ENCODE assay signal across 27 cellular contexts in the genomic region with DNA sequence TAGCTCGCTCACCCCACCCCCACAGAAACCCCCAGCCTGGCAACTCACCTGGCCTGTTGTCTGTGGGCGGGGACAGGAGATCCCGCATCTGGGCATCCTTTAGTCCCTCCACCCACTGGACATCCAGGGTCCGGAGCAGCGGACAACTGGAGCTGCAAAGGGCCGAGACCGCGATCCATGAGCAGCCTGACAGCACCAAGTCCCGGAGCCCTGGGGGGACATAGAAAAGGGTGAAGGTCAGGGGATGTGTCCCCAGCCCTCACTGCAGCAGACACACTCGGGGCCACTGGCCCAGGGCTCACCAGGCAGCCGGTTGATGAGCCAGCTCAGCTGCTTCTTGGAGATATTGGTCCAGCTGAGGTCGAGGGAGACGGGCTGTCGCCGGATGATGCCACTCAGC. TPM values are rescaled to one million over a fixed set of nuclear protein-coding genes. Genes with fewer than 3 reads are reported as not detected.
DNase-seq lines count a peak whose midpoint lies in the region; ATAC-seq, FAIRE-seq and TF ChIP-seq lines count a peak whose summit lies in the region.
"Had no signal": no experiment of that assay in that cellular context is flagged by ENCODE, and none has a peak within 500 bp of the region (broad histone marks: within the 10 kb centered on the region; RNA-seq: fewer than 3 reads in every experiment).

No MANE protein-coding gene starts in this region.

- TF ChIP-seq POLR2A in HepG2 (IDR thresholded peaks at IDR 0.05; ENCODE audit: insufficient read depth in 1 of 2, low read depth in 2 of 2, low read length in 2 of 2) (no peak), right lobe of liver (IDR thresholded peaks at IDR 0.05) (no peak), K562 (conservative IDR thresholded peaks at IDR 0.05) (no peak), sigmoid colon (IDR thresholded peaks at IDR 0.05) (no peak)

- H3K36me3 ChIP-seq in HepG2 (replicated peaks in 1 of 2; ENCODE audit: control insufficient read depth in 1 of 2, insufficient read depth in 2 of 2, low read length in 2 of 2) (peaks cover 31 to 67% of the 10 kb centered on the region in 2 experiments), right lobe of liver (peaks cover 0 to 23% (median 10%) of the 10 kb centered on the region in 4 donors), K562 (ENCODE audit: control insufficient read depth, insufficient read depth, low read length) (peaks cover 93% of the 10 kb centered on the region; the same call in 2 of the 3 replicates), sigmoid colon (peaks cover 15 to 56% (median 22%) of the 10 kb centered on the region in 4 donors)

- POLR2A ChIA-PET in HepG2 (lab: Yijun Ruan, JAX) (no interaction called here), K562 (lab: Yijun Ruan, JAX) (no interaction called here)

- no peak overlapping the region for H3K9ac ChIP-seq in HepG2 (ENCODE audit: insufficient read depth, low read depth, low read length)
- H3K9ac ChIP-seq in K562 (ENCODE audit: insufficient read depth in 1 of 2, low read depth in 2 of 2, low read length in 2 of 2), result no peak overlapping the region
- H3K9ac ChIP-seq: BLaER1 had no signal

- TF ChIP-seq RAD21 in HepG2 (CRISPR knock-in tag; IDR thresholded peaks at IDR 0.05) (no peak), K562 (CRISPR knock-in tag; conservative IDR thresholded peaks at IDR 0.05 in 1 of 2, IDR thresholded peaks at IDR 0.05 in 1 of 2) (no peak)

- intact Hi-C loops in HepG2 (cut with micrococcal nuclease; ENCODE audit: unreplicated experiment), result no loop called here
- intact Hi-C loops in right lobe of liver (cut with DNase I), result loop anchor here in 1 of 2 donors (10.0 kb wide), 1 partner anchor 116 kb away; no protein-coding TSS in a partner anchor
- intact Hi-C loops in K562 (cut with micrococcal nuclease), result no loop called here
- intact Hi-C loops in sigmoid colon (cut with DNase I), result loop anchor here (5.0 kb wide), 1 partner anchor 88 kb away; a partner anchor contains a TSS

- TF ChIP-seq EP300 in HepG2 (IDR thresholded peaks at IDR 0.05; ENCODE audit: low read depth in 2 of 2, low read length in 2 of 2), result no peak
- no peak for TF ChIP-seq EP300 in HepG2 (CRISPR knock-in tag; IDR thresholded peaks at IDR 0.05; ENCODE audit: borderline replicate concordance)
- TF ChIP-seq EP300 in K562 (IDR thresholded peaks at IDR 0.05; ENCODE audit: low read length), result no peak
- no peak for TF ChIP-seq EP300 in sigmoid colon (IDR thresholded peaks at IDR 0.05)

- H4K20me1 ChIP-seq in HepG2 (ENCODE audit: insufficient read depth, low read length), result no peaks in the 10 kb centered on the region
- 0 out of 2 replicates have a peak, but pooled peaks cover 6% of the 10 kb centered on the region for H4K20me1 ChIP-seq in K562 (replicated peaks; ENCODE audit: control insufficient read depth, insufficient read depth, low read length)

- ATAC-seq in HepG2, result no peak
- ATAC-seq in right lobe of liver, result no peak
- ATAC-seq in K562, result no peak
- ATAC-seq in stimulated activated effector memory CD8-positive, alpha-beta T cell treated with anti-CD3 and anti-CD28 coated beads, Interleukin-12 subunit alpha, Interleukin-12 subunit beta, amount 100 ng/mL, for 72 hours, result no peak
- ATAC-seq: GM12878 had no signal

- CTCF ChIA-PET in HepG2 (lab: Yijun Ruan, JAX; ENCODE audit: low intra/inter-chr PET ratio, low total read pairs) (interaction anchor here (3.6 kb wide), 1 partner anchor 106 kb away, joined by 38 read pairs; no protein-coding TSS in a partner anchor), K562 (lab: Yijun Ruan, JAX; ENCODE audit: low intra/inter-chr PET ratio) (no interaction called here)

- BruUV-seq in HepG2 (replicated peaks; lab: Mats Ljungman, UMichigan), result no TSS peak
- no TSS peak for BruUV-seq in K562 (replicated peaks; lab: Mats Ljungman, UMichigan)

- H3K4me3 ChIP-seq in HepG2 (replicated peaks in 1 of 3; ENCODE audit: insufficient read depth in 1 of 3, low read depth in 2 of 3, low read length in 3 of 3), result no peak overlapping the region
- no peak overlapping the region for H3K4me3 ChIP-seq in right lobe of liver
- no peak overlapping the region for H3K4me3 ChIP-seq in K562
- no peak overlapping the region for H3K4me3 ChIP-seq in sigmoid colon
- H3K4me3 ChIP-seq: BLaER1, GM12878 had no signal

- in situ Hi-C loops in HepG2 (cut with HindIII; ENCODE audit: extremely low pct_ligation_motif_present, low pct_unique_long_range_greater_than_20kb) (loop anchor here (5.0 kb wide), 1 partner anchor 93 kb away; no protein-coding TSS in a partner anchor), K562 (cut with MboI) (no loop called here)

- H3K4me2 ChIP-seq in HepG2 (ENCODE audit: low read depth, low read length) (no peak overlapping the region), K562 (ENCODE audit: insufficient read depth, low read length) (no peak overlapping the region)
- H3K4me2 ChIP-seq: BLaER1 had no signal

- H3K27me3 ChIP-seq in HepG2 (ENCODE audit: control insufficient read depth in 1 of 2, insufficient read depth in 2 of 2, low read length in 2 of 2) (no peaks in the 10 kb centered on the region), right lobe of liver (no peaks in the 10 kb centered on the region), K562 (ENCODE audit: control insufficient read depth in 2 of 2, insufficient read depth in 2 of 2, low read length in 2 of 2) (no peaks in the 10 kb centered on the region), sigmoid colon (no peaks in the 10 kb centered on the region)
- H3K27me3 ChIP-seq: BE2C, BLaER1 had no signal

- H3K27ac Mint-ChIP-seq in stimulated activated effector memory CD8-positive, alpha-beta T cell treated with anti-CD3 and anti-CD28 coated beads, Interleukin-12 subunit alpha, Interleukin-12 subunit beta, amount 100 ng/mL, for 72 hours, result no peak overlapping the region

- no peak for DNase-seq in HepG2 (ENCODE audit: low spot score)
- DNase-seq in right lobe of liver, result no peak
- no peak for DNase-seq in K562 (ENCODE audit: extremely low read depth in 1 of 4, low spot score in 3 of 4)
- DNase-seq in sigmoid colon, result peak; percentile 62
- no peak for DNase-seq in stimulated activated effector memory CD8-positive, alpha-beta T cell treated with anti-CD3 and anti-CD28 coated beads, Interleukin-12 subunit alpha, Interleukin-12 subunit beta, amount 100 ng/mL, for 72 hours (ENCODE audit: low spot score in 2 of 2)
- no peak for DNase-seq in LoVo (ENCODE audit: low spot score)
- DNase-seq: 8988T; ACHN; BE2C; C1 segment of cervical spinal cord; CD4-positive, alpha-beta memory T cell; CD4-positive, CD25-positive, alpha-beta regulatory T cell; CD8-positive, alpha-beta memory T cell; COR-L47; DMS 273 treated with DMSO at 0.1 percent for 48 hours; DMS153; DMS79; DND-41; EL; GDM1 had no signal

- no peak overlapping the region for H3K4me3 Mint-ChIP-seq in stimulated activated effector memory CD8-positive, alpha-beta T cell treated with anti-CD3 and anti-CD28 coated beads, Interleukin-12 subunit alpha, Interleukin-12 subunit beta, amount 100 ng/mL, for 72 hours
- H3K4me3 Mint-ChIP-seq: CD14-positive monocyte; CD8-positive, alpha-beta memory T cell had no signal

- H3K4me1 ChIP-seq in HepG2 (ENCODE audit: insufficient read depth, low read length) (no peaks in the 10 kb centered on the region), right lobe of liver (no peaks in the 10 kb centered on the region), K562 (replicated peaks in 1 of 2; ENCODE audit: control insufficient read depth in 2 of 2, insufficient read depth in 2 of 2, low read length in 2 of 2) (peaks cover 0 to 26% of the 10 kb centered on the region in 2 experiments; a peak in 2 of 5 replicates), sigmoid colon (peaks cover 0 to 32% (median 28%) of the 10 kb centered on the region in 4 donors)
- H3K4me1 ChIP-seq: BE2C had no signal

- H3K36me3 Mint-ChIP-seq in stimulated activated effector memory CD8-positive, alpha-beta T cell treated with anti-CD3 and anti-CD28 coated beads, Interleukin-12 subunit alpha, Interleukin-12 subunit beta, amount 100 ng/mL, for 72 hours, result peaks cover 85% of the 10 kb centered on the region

- no peaks in the 10 kb centered on the region for H3K9me3 Mint-ChIP-seq in stimulated activated effector memory CD8-positive, alpha-beta T cell treated with anti-CD3 and anti-CD28 coated beads, Interleukin-12 subunit alpha, Interleukin-12 subunit beta, amount 100 ng/mL, for 72 hours
- H3K9me3 Mint-ChIP-seq: CD8-positive, alpha-beta memory T cell had no signal

- no peak for TF ChIP-seq CTCF in HepG2 (CRISPR knock-in tag; IDR thresholded peaks at IDR 0.05)
- no peak for TF ChIP-seq CTCF in right lobe of liver (IDR thresholded peaks at IDR 0.05)
- TF ChIP-seq CTCF in K562 (IDR thresholded peaks at IDR 0.05 in 2 of 3, conservative IDR thresholded peaks at IDR 0.05 in 1 of 3; ENCODE audit: insufficient read depth in 2 of 3, low read depth in 1 of 3, low read length in 3 of 3), result no peak
- no peak for TF ChIP-seq CTCF in sigmoid colon (IDR thresholded peaks at IDR 0.05)

- H2AFZ ChIP-seq in HepG2 (ENCODE audit: low read length), result no peak overlapping the region
- no peak overlapping the region for H2AFZ ChIP-seq in K562 (ENCODE audit: low read depth, low read length)

- FAIRE-seq in HepG2 (lab: Jason Lieb, UNC) (no peak), K562 (lab: Jason Lieb, UNC) (no peak)
- FAIRE-seq: A204.1, GM12878, GM12892, GM18507, GM19239 had no signal

- H3K4me1 Mint-ChIP-seq in stimulated activated effector memory CD8-positive, alpha-beta T cell treated with anti-CD3 and anti-CD28 coated beads, Interleukin-12 subunit alpha, Interleukin-12 subunit beta, amount 100 ng/mL, for 72 hours, result peaks cover 14% of the 10 kb centered on the region

- H3K9me3 ChIP-seq in HepG2 (ENCODE audit: low read length) (no peaks in the 10 kb centered on the region), right lobe of liver (no peaks in the 10 kb centered on the region), K562 (replicated peaks; ENCODE audit: control insufficient read depth, insufficient read depth, low read depth, low read length) (peaks cover 6% of the 10 kb centered on the region; the same call in 1 of the 2 replicates), sigmoid colon (no peaks in the 10 kb centered on the region)
- H3K9me3 ChIP-seq: BE2C had no signal

- WGBS in HepG2 (ENCODE audit: low lambda C conversion rate), result 96% methylated on average over 8 of the region's 15 CpGs
- WGBS in right lobe of liver (ENCODE audit: insufficient coverage, low coverage, low lambda C conversion rate, missing lambda C conversion rate), result 100% methylated on average over 3 of the region's 15 CpGs
- WGBS in K562 (ENCODE audit: insufficient coverage, low coverage, missing lambda C conversion rate), result 98% methylated on average over 15 of the region's 15 CpGs
- 96 to 97% methylated on average over 15 of the region's 15 CpGs for WGBS in sigmoid colon, 2 donors

- no peak overlapping the region for H3K27ac ChIP-seq in HepG2 (ENCODE audit: extremely low read length, insufficient read depth, low read length)
- no peak overlapping the region for H3K27ac ChIP-seq in right lobe of liver
- no peak overlapping the region for H3K27ac ChIP-seq in K562 (ENCODE audit: extremely low read depth, low read depth, low read length)
- no peak overlapping the region for H3K27ac ChIP-seq in sigmoid colon
- H3K27ac ChIP-seq: BLaER1 had no signal

- no peaks in the 10 kb centered on the region for H3K79me2 ChIP-seq in HepG2 (ENCODE audit: insufficient read depth, low read length)
- H3K79me2 ChIP-seq in K562 (ENCODE audit: control insufficient read depth, insufficient read depth, low read length), result no peaks in the 10 kb centered on the region

- no peaks in the 10 kb centered on the region for H3K9me1 ChIP-seq in K562 (ENCODE audit: control insufficient read depth, insufficient read depth, low read length)

RNA-seq across cellular contexts. Expression of a gene that starts 40.9 kb away (rescaled TPM):
- total RNA-seq in HepG2 (2016; rRNA removed; fragmentation: Illumina TruSeq; extraction: Trizol) (53.2 and 68.2 TPM in 2 replicates), right lobe of liver (10 to 100 TPM; 11.7 to 22.3 (median 14.6) TPM), K562 (2014; rRNA removed) (68.8 and 120 TPM in 2 replicates), K562 (2014; rRNA removed; fragmentation: Illumina TruSeq; extraction: Trizol) (47.1 and 48.9 TPM in 2 replicates), K562 (2015; rRNA removed; fragmentation: Illumina TruSeq; extraction: Trizol) (60.6 and 60.9 TPM in 2 replicates), K562 (2021) (42.4 and 47.1 TPM in 2 replicates), sigmoid colon (10 to 100 TPM; 34.1 to 52.4 (median 37.4) TPM)
- 21.6 and 23.1 TPM in 2 replicates for total RNA-seq in HepG2 (2016; cell fraction: cytosol; rRNA removed; fragmentation: Illumina TruSeq; extraction: Trizol; ENCODE audit: low read depth)
- 52.8 and 66.3 TPM in 2 replicates for total RNA-seq in HepG2 (2016; cell fraction: insoluble cytoplasmic fraction; rRNA removed; fragmentation: Illumina TruSeq; extraction: Trizol)
- total RNA-seq in HepG2 (2016; cell fraction: membrane; rRNA removed; fragmentation: Illumina TruSeq; extraction: Trizol), result 36.1 and 37.2 TPM in 2 replicates
- 39.6 and 47.6 TPM in 2 replicates for total RNA-seq in HepG2 (2016; cell fraction: nucleus; rRNA removed; fragmentation: Illumina TruSeq; extraction: Trizol)
- polyA plus RNA-seq in HepG2 (2011; rRNA removed) (36.8 and 37.4 TPM in 2 replicates), K562 (2011; rRNA removed) (41.7 and 51.0 TPM in 2 replicates), K562 (2014; fragmentation: Illumina TruSeq; extraction: Trizol) (52.0 and 54.1 TPM in 2 replicates), K562 (2014; fragmentation: Nextera tagmentation; extraction: Ambion mirVana) (10 to 100 TPM; 65.4 to 88.9 TPM), K562 (2014; rRNA removed) (47.2 and 48.4 TPM in 2 replicates), sigmoid colon (10 to 100 TPM; 19.8 to 34.3 (median 31.7) TPM)
- polyA plus RNA-seq in HepG2 (2011; cell fraction: cytosol; rRNA removed), result 17.4 and 20.4 TPM in 2 replicates
- 25.9 and 37.9 TPM in 2 replicates for polyA plus RNA-seq in HepG2 (2011; cell fraction: nucleus; rRNA removed)
- polyA plus RNA-seq in HepG2 (2012), result 27.0 and 30.9 TPM in 2 replicates
- 7.6 and 9.2 TPM in 2 replicates for polyA plus RNA-seq in HepG2 (2016; cell fraction: cytosol; fragmentation: Illumina TruSeq; extraction: Trizol; ENCODE audit: low read depth)
- polyA plus RNA-seq in HepG2 (2016; cell fraction: insoluble cytoplasmic fraction; fragmentation: Illumina TruSeq; extraction: Trizol; ENCODE audit: low read depth), result 56.9 and 60.9 TPM in 2 replicates
- 19.5 and 19.6 TPM in 2 replicates for polyA plus RNA-seq in HepG2 (2016; cell fraction: membrane; fragmentation: Illumina TruSeq; extraction: Trizol; ENCODE audit: low read depth)
- polyA plus RNA-seq in HepG2 (2016; cell fraction: nucleus; fragmentation: Illumina TruSeq; extraction: Trizol; ENCODE audit: insufficient read depth, low read depth), result 49.3 and 52.3 TPM in 2 replicates
- 165 and 250 TPM in 2 replicates for polyA minus RNA-seq in HepG2 (2011; rRNA and poly(A)+ RNA removed; ENCODE audit: low replicate concordance)
- 13.7 and 21.9 TPM in 2 replicates for polyA minus RNA-seq in HepG2 (2011; cell fraction: cytosol; rRNA and poly(A)+ RNA removed)
- 40.6 and 41.5 TPM in 2 replicates for polyA minus RNA-seq in HepG2 (2011; cell fraction: nucleus; rRNA and poly(A)+ RNA removed)
- 109 and 110 TPM in 2 replicates for total RNA-seq in K562 (2011; cell fraction: chromatin; rRNA removed; ENCODE audit: low replicate concordance)
- total RNA-seq in K562 (2011; cell fraction: nucleolus; rRNA removed), result 69.5 and 69.6 TPM in 2 replicates
- 118 and 187 TPM in 2 replicates for total RNA-seq in K562 (2011; cell fraction: nucleoplasm; rRNA removed)
- polyA plus RNA-seq in K562 (2011; cell fraction: cytosol; rRNA removed), result 27.8 and 35.3 TPM in 2 replicates
- 212 and 235 TPM in 2 replicates for polyA plus RNA-seq in K562 (2011; cell fraction: nucleus; rRNA removed)
- 43.8 and 80.2 TPM in 2 replicates for polyA plus RNA-seq in K562 (2012)
- 63.6 and 90.6 TPM in 2 replicates for polyA minus RNA-seq in K562 (2011; rRNA and poly(A)+ RNA removed)
- polyA minus RNA-seq in K562 (2011; cell fraction: cytosol; rRNA and poly(A)+ RNA removed), result 32.9 and 33.6 TPM in 2 replicates
- 39.9 and 48.1 TPM in 2 replicates for polyA minus RNA-seq in K562 (2011; cell fraction: nucleus; rRNA and poly(A)+ RNA removed)
